ENCODE assay signal across 18 cellular contexts in the genomic region with DNA sequence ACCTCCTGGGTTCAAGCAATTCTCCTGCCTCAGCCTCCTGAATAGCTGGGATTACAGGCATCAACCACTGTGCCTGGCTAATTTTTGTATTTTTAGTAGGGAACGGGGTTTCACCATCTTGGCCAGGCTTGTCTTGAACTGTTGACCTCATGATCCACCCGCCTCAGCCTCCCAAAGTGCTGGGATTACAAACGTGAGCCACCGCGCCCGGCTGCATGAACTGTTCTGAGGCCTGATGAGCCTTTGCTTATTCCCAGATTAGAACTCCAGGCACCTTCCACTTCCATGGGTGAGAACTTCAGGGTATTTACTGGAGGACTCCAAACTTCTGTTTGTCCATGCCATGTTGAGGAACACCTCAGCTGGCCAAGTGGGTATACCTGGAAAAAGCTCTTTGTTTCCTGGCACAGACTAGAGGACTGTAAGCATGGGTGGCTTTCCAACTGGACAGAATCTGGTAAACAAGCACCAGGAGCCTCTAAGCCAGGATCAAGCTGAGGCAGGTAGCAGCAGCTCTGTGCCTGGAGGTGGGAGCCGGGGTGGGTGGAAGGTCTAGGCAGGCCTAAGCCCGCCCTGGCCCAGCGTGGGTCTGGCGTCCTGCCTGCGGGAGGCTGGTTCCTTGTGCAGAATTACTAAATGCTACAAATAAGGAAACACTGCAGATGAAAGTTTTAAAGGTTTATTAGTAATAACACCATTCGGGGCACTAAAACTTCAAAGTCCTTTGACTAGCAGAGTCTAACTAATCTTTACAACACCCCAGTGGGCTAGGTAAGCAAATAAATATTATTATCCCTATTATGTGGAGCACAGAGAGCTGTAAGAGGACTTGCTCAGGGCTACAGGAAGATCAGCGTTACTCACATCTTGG.
DNase-seq lines count a peak whose midpoint lies in the region; ATAC-seq, FAIRE-seq and TF ChIP-seq lines count a peak whose summit lies in the region.
"Had no signal": no experiment of that assay in that cellular context is flagged by ENCODE, and none has a peak within 500 bp of the region (broad histone marks: within the 10 kb centered on the region; RNA-seq: fewer than 3 reads in every experiment).

No MANE protein-coding gene starts in this region.

- DNase-seq in HPDE6-E6E7 (ENCODE audit: extremely low spot score), result peak; percentile 72
- DNase-seq in ascending aorta (ENCODE audit: low spot score in 2 of 2), result no peak
- no peak for DNase-seq in left lung
- peak in 1 of 2 donors; percentile 67 for DNase-seq in suprapubic skin (ENCODE audit: low spot score in 2 of 2)
- DNase-seq in activated CD4-positive, alpha-beta T cell treated with anti-CD3 and anti-CD28 coated beads, Interleukin-2, amount 50 U/mL, for 48 hours, result no peak
- no peak for DNase-seq in GM12892 (ENCODE audit: insufficient read length)
- DNase-seq: activated CD4-positive, alpha-beta T cell treated with anti-CD3 and anti-CD28 coated beads, Interleukin-2, amount 10 ng/mL, durations not matched to agents 7 days and 5 days; activated effector memory CD4-positive, alpha-beta T cell treated with anti-CD3 and anti-CD28 coated beads, Interleukin-2, amount 50 U/mL, for 16 hours; central memory CD4-positive, alpha-beta T cell; NCI-H1092; NCI-H510A; stimulated activated CD4-positive, alpha-beta T cell treated with anti-CD3 and anti-CD28 coated beads, Interleukin-4, amount 100 ng/mL, for 4 hours; stimulated activated naive B cell treated with anti-CD40 and anti-IgM and Interleukin-4, amounts not matched to agents 10 μg/mL and 1 μg/mL and 100 μg/mL, for 72 hours; T-helper 2 cell had no signal

- WGBS in suprapubic skin, result 45% methylated on average over 12 of the region's 13 CpGs

- H3K4me3 ChIP-seq in ascending aorta (no peak overlapping the region), left lung (no peak overlapping the region), suprapubic skin (no peak overlapping the region)
- H3K4me3 ChIP-seq: BLaER1 treated with 17β-estradiol and CSF1 and Interleukin-3, amounts not matched to agents 10 nM and 100 nM had no signal

- H3K9me3 ChIP-seq in ascending aorta (no peaks in the 10 kb centered on the region), left lung (no peaks in the 10 kb centered on the region), suprapubic skin (no peaks in the 10 kb centered on the region)
- H3K9me3 ChIP-seq: BLaER1 treated with 17β-estradiol and CSF1 and Interleukin-3, amounts not matched to agents 10 nM and 100 nM had no signal

- intact Hi-C loops in ascending aorta (cut with DNase I) (no loop called here), left lung (cut with DNase I) (no loop called here)

- no peaks in the 10 kb centered on the region for H3K36me3 ChIP-seq in ascending aorta
- no peaks in the 10 kb centered on the region for H3K36me3 ChIP-seq in left lung
- H3K36me3 ChIP-seq in suprapubic skin, result no peaks in the 10 kb centered on the region
- H3K36me3 ChIP-seq: BLaER1 treated with 17β-estradiol and CSF1 and Interleukin-3, amounts not matched to agents 10 nM and 100 nM had no signal

- TF ChIP-seq POLR2A in suprapubic skin (IDR thresholded peaks at IDR 0.05) (no peak), GM12892 (IDR thresholded peaks at IDR 0.05; ENCODE audit: low read depth, low read length) (no peak)

- TF ChIP-seq EP300 in suprapubic skin (IDR thresholded peaks at IDR 0.05), result no peak

- H3K27ac ChIP-seq in ascending aorta (peak overlapping the region; percentile 69 to 70), left lung (no peak overlapping the region), suprapubic skin (peak overlapping the region; percentile 75)
- H3K27ac ChIP-seq: BLaER1 treated with 17β-estradiol and CSF1 and Interleukin-3, amounts not matched to agents 10 nM and 100 nM had no signal

- H3K27me3 ChIP-seq in ascending aorta, result no peaks in the 10 kb centered on the region
- no peaks in the 10 kb centered on the region for H3K27me3 ChIP-seq in left lung
- no peaks in the 10 kb centered on the region for H3K27me3 ChIP-seq in suprapubic skin
- H3K27me3 ChIP-seq: BLaER1 treated with 17β-estradiol and CSF1 and Interleukin-3, amounts not matched to agents 10 nM and 100 nM had no signal

- no peak for FAIRE-seq in GM12892 (lab: Jason Lieb, UNC)
- FAIRE-seq: HepG2 had no signal

- peak; percentile 23 for ATAC-seq in left lung
- no peak for ATAC-seq in HG03175 (IDR thresholded peaks at IDR 0.05; ENCODE audit: unreplicated experiment)
- no peak for ATAC-seq in HG02798 (IDR thresholded peaks at IDR 0.05; ENCODE audit: poor library complexity, unreplicated experiment)
- ATAC-seq: HepG2; stimulated activated naive B cell treated with anti-CD40 and anti-IgM and Interleukin-4, amounts not matched to agents 10 μg/mL and 1 μg/mL and 100 μg/mL, for 72 hours had no signal

- H3K4me1 ChIP-seq in ascending aorta (peaks cover 0 to 6% of the 10 kb centered on the region in 2 donors), left lung (no peaks in the 10 kb centered on the region), suprapubic skin (peaks cover 22% of the 10 kb centered on the region)
- H3K4me1 ChIP-seq: BLaER1 treated with 17β-estradiol and CSF1 and Interleukin-3, amounts not matched to agents 10 nM and 100 nM had no signal

- TF ChIP-seq CTCF in ascending aorta (IDR thresholded peaks at IDR 0.05), result no peak
- no peak for TF ChIP-seq CTCF in left lung (IDR thresholded peaks at IDR 0.05)
- no peak for TF ChIP-seq CTCF in suprapubic skin (IDR thresholded peaks at IDR 0.05)

Comparison
In these comparisons a context has a peak if more than half of its experiments do, and no peak if none do; other contexts are left out.
1. H3K27ac ChIP-seq: peak in ascending aorta (2 of 2) and suprapubic skin (single experiment); none in left lung (0 of 2).